27 cellular contexts compared by ENCODE assay signal in the genomic region with DNA sequence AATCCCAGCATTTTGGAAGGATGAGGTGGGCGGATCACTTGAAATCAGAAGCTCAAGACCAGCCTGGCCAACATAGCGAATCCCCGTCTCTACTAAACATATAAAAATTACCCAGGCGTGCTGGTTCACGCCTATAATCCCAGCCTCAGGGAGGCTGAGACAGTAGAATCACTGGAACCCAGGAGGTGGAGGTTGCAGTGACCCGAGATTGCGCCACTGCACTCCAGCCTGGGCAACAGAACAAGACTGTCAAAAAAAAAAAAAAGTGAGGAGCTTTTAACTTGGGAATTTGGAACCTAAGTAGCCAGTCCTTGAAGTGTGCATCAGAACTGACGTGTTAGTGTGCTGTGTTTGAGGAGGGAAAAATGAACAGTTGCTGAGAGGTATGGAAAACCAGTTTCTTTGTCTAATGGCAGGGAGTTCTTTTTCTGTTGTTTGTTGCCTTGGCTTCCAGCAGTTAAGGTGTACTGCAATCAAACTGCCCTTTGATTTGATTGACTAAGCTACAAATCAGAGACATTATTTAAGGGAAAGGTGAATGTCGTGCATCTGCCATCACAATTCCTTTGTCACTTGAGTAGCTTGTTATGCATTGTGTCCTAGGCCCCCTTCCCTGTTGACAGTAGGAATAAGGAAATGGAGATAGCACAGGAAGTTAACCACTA. TPM values are rescaled to one million over a fixed set of nuclear protein-coding genes. Genes with fewer than 3 reads are reported as not detected.
DNase-seq lines count a peak whose midpoint lies in the region; ATAC-seq and TF ChIP-seq lines count a peak whose summit lies in the region.
"Had no signal": no experiment of that assay in that cellular context is flagged by ENCODE, and none has a peak within 500 bp of the region (broad histone marks: within the 10 kb centered on the region; RNA-seq: fewer than 3 reads in every experiment).

No MANE protein-coding gene starts in this region.

- peaks cover 3% of the 10 kb centered on the region for H3K4me1 ChIP-seq in mesenchymal stem cell (ENCODE audit: control insufficient read depth, insufficient read depth, low read depth, low read length)

- H3K23ac ChIP-seq in mesenchymal stem cell (ENCODE audit: low read length in 2 of 2): no peak overlapping the region

- no peak overlapping the region for H3K4me3 Mint-ChIP-seq in stimulated activated naive CD8-positive, alpha-beta T cell treated with anti-CD3 and anti-CD28 coated beads, Interleukin-15, amount 100 ng/mL, for 72 hours
- H3K4me3 Mint-ChIP-seq: activated CD4-positive, alpha-beta memory T cell treated with anti-CD3 and anti-CD28 coated beads, Interleukin-2, amount 10 ng/mL, durations not matched to agents 7 days and 5 days; CD4-positive, CD25-positive, alpha-beta regulatory T cell; naive B cell; stimulated activated naive B cell treated with anti-CD40 and anti-IgM and Interleukin-4, amounts not matched to agents 10 μg/mL and 1 μg/mL and 100 μg/mL, for 72 hours had no signal

- no peak overlapping the region for H2AK5ac ChIP-seq in mesenchymal stem cell (ENCODE audit: low read length, severe bottlenecking)

- peak overlapping the region in 1 of 2 experiments; percentile 35 for H3K4ac ChIP-seq in mesenchymal stem cell (ENCODE audit: low read depth in 1 of 2, low read length in 2 of 2)

- no peak overlapping the region for H3K27ac Mint-ChIP-seq in stimulated activated naive CD8-positive, alpha-beta T cell treated with anti-CD3 and anti-CD28 coated beads, Interleukin-15, amount 100 ng/mL, for 72 hours
- H3K27ac Mint-ChIP-seq: activated CD4-positive, alpha-beta memory T cell treated with anti-CD3 and anti-CD28 coated beads, Interleukin-2, amount 10 ng/mL, durations not matched to agents 7 days and 5 days; CD4-positive, CD25-positive, alpha-beta regulatory T cell; naive B cell; stimulated activated naive B cell treated with anti-CD40 and anti-IgM and Interleukin-4, amounts not matched to agents 10 μg/mL and 1 μg/mL and 100 μg/mL, for 72 hours had no signal

- H3K14ac ChIP-seq in mesenchymal stem cell (ENCODE audit: low read length in 2 of 2): no peak overlapping the region

- no peaks in the 10 kb centered on the region for H3K27me3 ChIP-seq in mesenchymal stem cell (ENCODE audit: control insufficient read depth in 1 of 2, insufficient read depth in 1 of 2, low read length in 2 of 2)
- H3K27me3 ChIP-seq: tibial nerve had no signal

- H3K79me1 ChIP-seq in mesenchymal stem cell (replicated peaks; ENCODE audit: low read length, poor library complexity, severe bottlenecking): peaks cover 2% of the 10 kb centered on the region

- H4K8ac ChIP-seq in mesenchymal stem cell (ENCODE audit: low read length): no peak overlapping the region

- no peak for TF ChIP-seq EP300 in Ishikawa (IDR thresholded peaks at IDR 0.05; ENCODE audit: borderline replicate concordance)

- H2AFZ ChIP-seq in mesenchymal stem cell (ENCODE audit: low read depth, low read length): no peak overlapping the region

- no peak for ATAC-seq in stimulated activated naive CD8-positive, alpha-beta T cell treated with anti-CD3 and anti-CD28 coated beads, Interleukin-15, Interleukin-2, amounts not matched to agents 100 U/mL and 50 U/mL, for 24 hours
- no peak for ATAC-seq in stimulated activated naive CD8-positive, alpha-beta T cell treated with anti-CD3 and anti-CD28 coated beads, Interleukin-15, amount 100 ng/mL, for 72 hours
- no peak for ATAC-seq in HG03442 (IDR thresholded peaks at IDR 0.05; ENCODE audit: unreplicated experiment)
- ATAC-seq: stimulated activated naive B cell treated with anti-CD40 and anti-IgM and Interleukin-4, amounts not matched to agents 10 μg/mL and 1 μg/mL and 100 μg/mL, for 72 hours had no signal

- no peak overlapping the region for H4K91ac ChIP-seq in mesenchymal stem cell (ENCODE audit: low read length)

- peak overlapping the region in 1 of 2 experiments; percentile 28 for H3K18ac ChIP-seq in mesenchymal stem cell (ENCODE audit: low read depth in 1 of 2, low read length in 2 of 2)

- no peak overlapping the region for H3K4me2 ChIP-seq in mesenchymal stem cell (ENCODE audit: low read length, poor library complexity, severe bottlenecking)
- H3K4me2 ChIP-seq: smooth muscle cell had no signal

- no peak overlapping the region for H2BK5ac ChIP-seq in mesenchymal stem cell (ENCODE audit: low read depth, low read length, poor library complexity, severe bottlenecking)

- no peak overlapping the region for H2BK12ac ChIP-seq in mesenchymal stem cell (ENCODE audit: low read length in 2 of 2)

- no peak for TF ChIP-seq RAD21 in Ishikawa (IDR thresholded peaks at IDR 0.05; ENCODE audit: low read depth)

- peak overlapping the region; percentile 56 for H3K9ac ChIP-seq in mesenchymal stem cell (ENCODE audit: low read length)

- no peaks in the 10 kb centered on the region for H3K9me3 Mint-ChIP-seq in stimulated activated naive CD8-positive, alpha-beta T cell treated with anti-CD3 and anti-CD28 coated beads, Interleukin-15, amount 100 ng/mL, for 72 hours
- H3K9me3 Mint-ChIP-seq: activated CD4-positive, alpha-beta memory T cell treated with anti-CD3 and anti-CD28 coated beads, Interleukin-2, amount 10 ng/mL, durations not matched to agents 7 days and 5 days; CD4-positive, CD25-positive, alpha-beta regulatory T cell; naive B cell; stimulated activated naive B cell treated with anti-CD40 and anti-IgM and Interleukin-4, amounts not matched to agents 10 μg/mL and 1 μg/mL and 100 μg/mL, for 72 hours had no signal

- peaks cover 9 to 21% of the 10 kb centered on the region in 2 experiments for H3K36me3 ChIP-seq in mesenchymal stem cell (ENCODE audit: control insufficient read depth in 1 of 2, insufficient read depth in 2 of 2, low read depth in 1 of 2, low read length in 2 of 2)

- H3K27ac ChIP-seq in 22Rv1 (0 out of 2 replicates have a peak overlapping the region, but pooled peaks have one; percentile 8), mesenchymal stem cell (ENCODE audit: low read length, poor library complexity, severe bottlenecking) (no peak overlapping the region)
- H3K27ac ChIP-seq: tibial nerve had no signal

- no peaks in the 10 kb centered on the region for H3K9me3 ChIP-seq in mesenchymal stem cell (ENCODE audit: control insufficient read depth, low read length)
- H3K9me3 ChIP-seq: HAP-1, tibial nerve had no signal

- H3K4me3 ChIP-seq in epithelial cell of esophagus (ENCODE audit: low read length) (no peak overlapping the region), mesenchymal stem cell (ENCODE audit: insufficient read depth in 1 of 2, low read depth in 1 of 2, low read length in 2 of 2) (no peak overlapping the region)
- H3K4me3 ChIP-seq: HAP-1, smooth muscle cell, tibial nerve had no signal

- H3K27me3 Mint-ChIP-seq in stimulated activated naive CD8-positive, alpha-beta T cell treated with anti-CD3 and anti-CD28 coated beads, Interleukin-15, amount 100 ng/mL, for 72 hours: no peaks in the 10 kb centered on the region
- H3K27me3 Mint-ChIP-seq: activated CD4-positive, alpha-beta memory T cell treated with anti-CD3 and anti-CD28 coated beads, Interleukin-2, amount 10 ng/mL, durations not matched to agents 7 days and 5 days; CD4-positive, CD25-positive, alpha-beta regulatory T cell; naive B cell; stimulated activated naive B cell treated with anti-CD40 and anti-IgM and Interleukin-4, amounts not matched to agents 10 μg/mL and 1 μg/mL and 100 μg/mL, for 72 hours had no signal

- H2BK120ac ChIP-seq in mesenchymal stem cell (ENCODE audit: low read depth, low read length): no peak overlapping the region

- peaks cover 11% of the 10 kb centered on the region for H3K4me1 Mint-ChIP-seq in stimulated activated naive CD8-positive, alpha-beta T cell treated with anti-CD3 and anti-CD28 coated beads, Interleukin-15, amount 100 ng/mL, for 72 hours
- H3K4me1 Mint-ChIP-seq: naive B cell had no signal

- H2BK15ac ChIP-seq in mesenchymal stem cell (ENCODE audit: low read depth, poor library complexity, severe bottlenecking): no peak overlapping the region

- 95% methylated on average over 9 of the region's 9 CpGs for WGBS in mesenchymal stem cell

- DNase-seq in epithelial cell of esophagus (ENCODE audit: low read depth) (peak; percentile 88), mesenchymal stem cell (no peak), C1 segment of cervical spinal cord (lab: John Stamatoyannopoulos, UW) (no peak)
- no peak for DNase-seq in stimulated activated naive CD8-positive, alpha-beta T cell treated with anti-CD3 and anti-CD28 coated beads, Interleukin-15, Interleukin-2, amounts not matched to agents 100 U/mL and 50 U/mL, for 24 hours
- no peak for DNase-seq in stimulated activated naive CD8-positive, alpha-beta T cell treated with anti-CD3 and anti-CD28 coated beads, Interleukin-15, amount 100 ng/mL, for 72 hours
- DNase-seq: activated CD4-positive, alpha-beta memory T cell treated with anti-CD3 and anti-CD28 coated beads, Interleukin-2, amount 10 ng/mL, durations not matched to agents 7 days and 5 days; activated gamma-delta T cell treated with Interleukin-2 at 50 U/mL for 16 hours; activated T-cell treated with anti-CD3 and anti-CD28 coated beads for 4 hours; amniotic stem cell; CD4-positive, CD25-positive, alpha-beta regulatory T cell; dermis blood vessel endothelial cell; DMS153; GDM1; mesendoderm; MV-4-11; naive B cell; NCI-H1694; NCI-H82; Right ventricle myocardium superior; stimulated activated CD4-positive, alpha-beta T cell treated with anti-CD3 and anti-CD28 coated beads, Interleukin-2, amount 100 ng/mL, for 48 hours; stimulated activated naive B cell treated with anti-CD40 and anti-IgM and Interleukin-4, amounts not matched to agents 10 μg/mL and 1 μg/mL and 100 μg/mL, for 72 hours had no signal

- no peak for TF ChIP-seq CTCF in 22Rv1 (IDR thresholded peaks at IDR 0.05)
- no peak for TF ChIP-seq CTCF in epithelial cell of esophagus (IDR thresholded peaks at IDR 0.05; ENCODE audit: insufficient read depth, low read depth, low read length, missing control alignments)

TF ChIP-seq in Ishikawa, 13 proteins besides CTCF, POLR2A, EP300 and RAD21:
- no peak for TF ChIP-seq FOXM1 (IDR thresholded peaks at IDR 0.05; ENCODE audit: borderline replicate concordance, low read depth)
- TF ChIP-seq CEBPB (IDR thresholded peaks at IDR 0.05): peak; percentile 33; the same call in 1 of the 2 replicates
- TF ChIP-seq EGR1 (IDR thresholded peaks at IDR 0.05): no peak

RNA-seq across cellular contexts. Expression of a gene that starts 8.6 kb away (rescaled TPM):
- polyA plus RNA-seq in mesenchymal stem cell (2013, experiment 1 of 2): 56.5 TPM
- 61.3 TPM for polyA plus RNA-seq in mesenchymal stem cell (2013, experiment 2 of 2)
